ENCODE assay signal across 19 cellular contexts in genomic region chr3:193391902-193392301, GRCh38. TPM values are rescaled to one million over a fixed set of nuclear protein-coding genes. Genes with fewer than 3 reads are reported as not detected.
DNase-seq lines count a peak whose midpoint lies in the region; ATAC-seq, FAIRE-seq and TF ChIP-seq lines count a peak whose summit lies in the region.
"Had no signal": no experiment of that assay in that cellular context is flagged by ENCODE, and none has a peak within 500 bp of the region (broad histone marks: within the 10 kb centered on the region; RNA-seq: fewer than 3 reads in every experiment).

No MANE protein-coding gene starts in this region.

- no peak overlapping the region for H3K27ac Mint-ChIP-seq in GM23338
- H3K27ac Mint-ChIP-seq in progenitor cell of endocrine pancreas: no peak overlapping the region
- H3K27ac Mint-ChIP-seq: activated CD4-positive, alpha-beta T cell treated with anti-CD3 and anti-CD28 coated beads, Interleukin-2, amount 10 ng/mL, durations not matched to agents 7 days and 5 days; activated T-helper 1 cell treated with anti-CD3 and anti-CD28 coated beads, Interleukin-12 subunit alpha, Interleukin-12 subunit beta, Interleukin-2, Interleukin-4 antibody, amounts not matched to agents 30 ng/mL and 10 ng/mL and 1 ng/mL, durations not matched to agents 14 hours and 24 hours and 36 hours; CD14-positive monocyte had no signal

- DNase-seq in GM23338 (ENCODE audit: low spot score) (peak; percentile 46), NCI-H2171 treated with DMSO at 0.1 percent for 48 hours (lab: John Stamatoyannopoulos, UW) (peak; percentile 65), mammary epithelial cell (peak; percentile 19), neuronal stem cell (ENCODE audit: low spot score) (peak; percentile 26), NCI-H1048 (lab: John Stamatoyannopoulos, UW) (no peak), RCC 7860 (ENCODE audit: low spot score) (no peak), progenitor cell of endocrine pancreas (ENCODE audit: low spot score, unreplicated experiment) (no peak), esophagus squamous epithelium (lab: John Stamatoyannopoulos, UW) (no peak)
- DNase-seq: activated CD4-positive, alpha-beta T cell treated with anti-CD3 and anti-CD28 coated beads, Interleukin-2, amount 10 ng/mL, durations not matched to agents 7 days and 5 days; effector CD8-positive, alpha-beta T cell; left colon; RPMI8226 had no signal

- H3K27ac ChIP-seq in GM23338 (ENCODE audit: low read depth) (no peak overlapping the region), mammary epithelial cell (ENCODE audit: insufficient read depth, low read depth, low read length) (no peak overlapping the region), neuronal stem cell (replicated peaks; ENCODE audit: low read length) (no peak overlapping the region), esophagus squamous epithelium (peak overlapping the region in 1 of 4 donors; percentile 34)
- H3K27ac ChIP-seq: ascending aorta had no signal

- no peak overlapping the region for H3K14ac ChIP-seq in neuronal stem cell (ENCODE audit: low read length)

- H2AFZ ChIP-seq in GM23338 (peak overlapping the region; percentile 39; the same call in 1 of the 2 replicates), mammary epithelial cell (ENCODE audit: low read depth, low read length) (no peak overlapping the region), neuronal stem cell (ENCODE audit: low read length) (no peak overlapping the region)

- no peak overlapping the region for H2BK120ac ChIP-seq in neuronal stem cell (ENCODE audit: low read depth, low read length)

- H3K4me3 Mint-ChIP-seq in GM23338: no peak overlapping the region
- no peak overlapping the region for H3K4me3 Mint-ChIP-seq in progenitor cell of endocrine pancreas (ENCODE audit: low read depth)
- H3K4me3 Mint-ChIP-seq: activated CD4-positive, alpha-beta T cell treated with anti-CD3 and anti-CD28 coated beads, Interleukin-2, amount 10 ng/mL, durations not matched to agents 7 days and 5 days; activated T-helper 1 cell treated with anti-CD3 and anti-CD28 coated beads, Interleukin-12 subunit alpha, Interleukin-12 subunit beta, Interleukin-2, Interleukin-4 antibody, amounts not matched to agents 30 ng/mL and 10 ng/mL and 1 ng/mL, durations not matched to agents 14 hours and 24 hours and 36 hours; CD14-positive monocyte had no signal

- H3K27me3 Mint-ChIP-seq in GM23338 (ENCODE audit: insufficient read depth, low read depth, poor library complexity): peaks cover 3% of the 10 kb centered on the region
- no peaks in the 10 kb centered on the region for H3K27me3 Mint-ChIP-seq in progenitor cell of endocrine pancreas

- TF ChIP-seq CTCF in GM23338 (conservative IDR thresholded peaks at IDR 0.05; ENCODE audit: low read depth in 2 of 2): no peak
- TF ChIP-seq CTCF in mammary epithelial cell (conservative IDR thresholded peaks at IDR 0.05 in 1 of 2, IDR thresholded peaks at IDR 0.05 in 1 of 2; ENCODE audit: extremely low read depth in 1 of 2, insufficient read depth in 1 of 2, low read depth in 1 of 2, low read length in 2 of 2): no peak
- TF ChIP-seq CTCF in progenitor cell of endocrine pancreas (IDR thresholded peaks at IDR 0.05; ENCODE audit: unreplicated experiment): no peak
- no peak for TF ChIP-seq CTCF in esophagus squamous epithelium (IDR thresholded peaks at IDR 0.05)

- H3K79me2 ChIP-seq in GM23338 (replicated peaks; ENCODE audit: insufficient read depth) (no peaks in the 10 kb centered on the region), mammary epithelial cell (ENCODE audit: insufficient read depth, low read length) (no peaks in the 10 kb centered on the region)

- peak overlapping the region; percentile 86 for H3K18ac ChIP-seq in neuronal stem cell (ENCODE audit: low read length)

- no peak for ATAC-seq in GM23338
- ATAC-seq: K562, left colon had no signal

- H3K4me1 Mint-ChIP-seq in GM23338 (peaks cover 36% of the 10 kb centered on the region), progenitor cell of endocrine pancreas (ENCODE audit: low read depth) (peaks cover 4% of the 10 kb centered on the region)
- H3K4me1 Mint-ChIP-seq: activated CD4-positive, alpha-beta T cell treated with anti-CD3 and anti-CD28 coated beads, Interleukin-2, amount 10 ng/mL, durations not matched to agents 7 days and 5 days; CD14-positive monocyte had no signal

- dilution Hi-C loops in mammary epithelial cell (cut with HindIII; ENCODE audit: low sequenced_read_pairs): no loop called here

- H3K9me3 Mint-ChIP-seq in GM23338 (peaks cover 13% of the 10 kb centered on the region; the same call in 2 of the 3 replicates), progenitor cell of endocrine pancreas (ENCODE audit: low read depth) (no peaks in the 10 kb centered on the region)
- H3K9me3 Mint-ChIP-seq: activated CD4-positive, alpha-beta T cell treated with anti-CD3 and anti-CD28 coated beads, Interleukin-2, amount 10 ng/mL, durations not matched to agents 7 days and 5 days; activated T-helper 1 cell treated with anti-CD3 and anti-CD28 coated beads, Interleukin-12 subunit alpha, Interleukin-12 subunit beta, Interleukin-2, Interleukin-4 antibody, amounts not matched to agents 30 ng/mL and 10 ng/mL and 1 ng/mL, durations not matched to agents 14 hours and 24 hours and 36 hours had no signal

- H3K23ac ChIP-seq in neuronal stem cell (ENCODE audit: low read depth, low read length, poor library complexity): no peak overlapping the region

- H2BK15ac ChIP-seq in neuronal stem cell (ENCODE audit: low read length): no peak overlapping the region

- no peak overlapping the region for H4K8ac ChIP-seq in neuronal stem cell (ENCODE audit: low read depth, low read length)

- H3F3A ChIP-seq in GM23338 (replicated peaks; ENCODE audit: low read depth): no peaks in the 10 kb centered on the region

- in situ Hi-C loops in mammary epithelial cell (cut with MboI; ENCODE audit: low sequenced_read_pairs in 2 of 2): no loop called here

- H3K36me3 Mint-ChIP-seq in GM23338 (ENCODE audit: low read depth) (peaks cover 3% of the 10 kb centered on the region), progenitor cell of endocrine pancreas (ENCODE audit: insufficient read depth) (no peaks in the 10 kb centered on the region)
- H3K36me3 Mint-ChIP-seq: CD14-positive monocyte had no signal

- H4K91ac ChIP-seq in neuronal stem cell (ENCODE audit: low read depth, low read length, poor library complexity): no peak overlapping the region

- H2BK5ac ChIP-seq in neuronal stem cell (ENCODE audit: low read length): no peak overlapping the region

- no TSS peak for BruUV-seq in mammary epithelial cell (replicated peaks; lab: Mats Ljungman, UMichigan)

- no peak overlapping the region for H3K9ac ChIP-seq in mammary epithelial cell (ENCODE audit: insufficient read depth, low read length)
- no peak overlapping the region for H3K9ac ChIP-seq in neuronal stem cell (ENCODE audit: low read depth, low read length, poor library complexity)

- CTCF ChIA-PET in mammary epithelial cell (lab: Charles Lee; ENCODE audit: low non-redundant PET): no interaction called here

- no peak for FAIRE-seq in RCC 7860 (lab: Jason Lieb, UNC)
- FAIRE-seq: K562 had no signal

- H3K79me1 ChIP-seq in neuronal stem cell (ENCODE audit: low read depth, low read length): no peaks in the 10 kb centered on the region

- peak overlapping the region; percentile 43 for H2BK12ac ChIP-seq in neuronal stem cell (ENCODE audit: low read length)

- H4K20me1 ChIP-seq in GM23338 (replicated peaks; ENCODE audit: insufficient read depth) (no peaks in the 10 kb centered on the region), mammary epithelial cell (ENCODE audit: insufficient read depth, low read length) (no peaks in the 10 kb centered on the region)

- peaks cover 22% of the 10 kb centered on the region for H3K9me2 ChIP-seq in GM23338 (ENCODE audit: insufficient read depth)

- no peak overlapping the region for H3K4ac ChIP-seq in neuronal stem cell (ENCODE audit: low read length)

- 56% methylated on average over 2 of the region's 3 CpGs for WGBS in mammary epithelial cell (ENCODE audit: low coverage, missing lambda C conversion rate)
- WGBS in neuronal stem cell (ENCODE audit: extremely low coverage in 2 of 2, insufficient read length in 2 of 2, insufficient replicate concordance in 1 of 2), 2 donors: no CpG with 5 or more reads among the region's 3 CpGs
- WGBS in esophagus squamous epithelium, 2 donors: 0 to 9% methylated on average over 1 to 3 of the region's 3 CpGs

- H3K9me3 ChIP-seq in mammary epithelial cell (replicated peaks; ENCODE audit: insufficient read depth, low read length): no peaks in the 10 kb centered on the region
- H3K9me3 ChIP-seq in neuronal stem cell (replicated peaks in 1 of 2; ENCODE audit: control insufficient read depth in 2 of 2, insufficient read depth in 1 of 2, low read depth in 1 of 2, low read length in 2 of 2): no peaks in the 10 kb centered on the region
- H3K9me3 ChIP-seq in esophagus squamous epithelium: no peaks in the 10 kb centered on the region
- H3K9me3 ChIP-seq: ascending aorta had no signal

- no peak for TF ChIP-seq POLR2A in esophagus squamous epithelium (IDR thresholded peaks at IDR 0.05)

- peaks cover 29% of the 10 kb centered on the region for H3K4me1 ChIP-seq in GM23338 (ENCODE audit: insufficient read depth)
- H3K4me1 ChIP-seq in mammary epithelial cell (ENCODE audit: insufficient read depth, low read length): no peaks in the 10 kb centered on the region
- peaks cover 11 to 12% of the 10 kb centered on the region in 2 donors for H3K4me1 ChIP-seq in neuronal stem cell (ENCODE audit: control insufficient read depth in 2 of 2, insufficient read depth in 1 of 2, low read depth in 1 of 2, low read length in 2 of 2)
- H3K4me1 ChIP-seq in esophagus squamous epithelium: peaks cover 0 to 12% (median 5%) of the 10 kb centered on the region in 3 donors
- H3K4me1 ChIP-seq: ascending aorta had no signal

- intact Hi-C loops in mammary epithelial cell (cut with micrococcal nuclease): no loop called here
- intact Hi-C loops in esophagus squamous epithelium (cut with DNase I): no loop called here

- H3K4me2 ChIP-seq in GM23338: no peak overlapping the region
- no peak overlapping the region for H3K4me2 ChIP-seq in mammary epithelial cell (ENCODE audit: insufficient read depth, low read depth, low read length)
- no peak overlapping the region for H3K4me2 ChIP-seq in neuronal stem cell (ENCODE audit: insufficient read depth, low read length, poor library complexity, severe bottlenecking)

- no peak overlapping the region for H2AK5ac ChIP-seq in neuronal stem cell (ENCODE audit: low read depth, low read length)

- no peaks in the 10 kb centered on the region for H3K36me3 ChIP-seq in GM23338 (ENCODE audit: insufficient read depth)
- no peaks in the 10 kb centered on the region for H3K36me3 ChIP-seq in mammary epithelial cell (ENCODE audit: insufficient read depth, low read length)
- H3K36me3 ChIP-seq in neuronal stem cell (replicated peaks in 1 of 2; ENCODE audit: control insufficient read depth in 2 of 2, insufficient read depth in 2 of 2, low read length in 2 of 2): no peaks in the 10 kb centered on the region
- no peaks in the 10 kb centered on the region for H3K36me3 ChIP-seq in esophagus squamous epithelium
- H3K36me3 ChIP-seq: ascending aorta had no signal

- H3K27me3 ChIP-seq in GM23338 (ENCODE audit: insufficient read depth): no peaks in the 10 kb centered on the region
- H3K27me3 ChIP-seq in mammary epithelial cell (ENCODE audit: insufficient read depth, low read length): no peaks in the 10 kb centered on the region
- no peaks in the 10 kb centered on the region for H3K27me3 ChIP-seq in neuronal stem cell (ENCODE audit: control insufficient read depth in 3 of 3, insufficient read depth in 3 of 3, low read depth in 1 of 3, low read length in 3 of 3)
- H3K27me3 ChIP-seq in esophagus squamous epithelium: no peaks in the 10 kb centered on the region
- H3K27me3 ChIP-seq: ascending aorta had no signal

- H3K4me3 ChIP-seq in GM23338 (no peak overlapping the region), mammary epithelial cell (replicated peaks in 1 of 3; ENCODE audit: insufficient read depth in 1 of 3, low read depth in 2 of 3, low read length in 3 of 3) (no peak overlapping the region), neuronal stem cell (ENCODE audit: low read length in 2 of 2) (no peak overlapping the region), esophagus squamous epithelium (no peak overlapping the region)
- H3K4me3 ChIP-seq: ascending aorta, K562 had no signal

RNA-seq across cellular contexts. Expression of gene ATP13A5, which starts 13.3 kb away (rescaled TPM):
- total RNA-seq in GM23338 (2014; rRNA removed; shearing (Covaris generic)): not detected in 2 replicates
- not detected in 2 replicates for polyA plus RNA-seq in GM23338 (2016; fragmentation: Nextera tagmentation; extraction: Ambion mirVana)
- under 1 TPM in 1 of 2 donors, not detected in 1; 0.17 TPM for total RNA-seq in mammary epithelial cell
- polyA plus RNA-seq in mammary epithelial cell: not detected
- not detected for polyA minus RNA-seq in mammary epithelial cell
- 0.01 TPM for polyA plus RNA-seq in neuronal stem cell (2013, experiment 1 of 2)
- polyA plus RNA-seq in neuronal stem cell (2013, experiment 2 of 2): 0.01 TPM
- 0.07 and 0.29 TPM in 2 replicates for total RNA-seq in progenitor cell of endocrine pancreas
- under 1 TPM; 0.19 to 0.85 (median 0.48) TPM for total RNA-seq in esophagus squamous epithelium
- total RNA-seq: activated CD4-positive, alpha-beta T cell treated with anti-CD3 and anti-CD28 coated beads, Interleukin-2, amount 10 ng/mL, durations not matched to agents 7 days and 5 days; activated T-helper 1 cell treated with anti-CD3 and anti-CD28 coated beads, Interleukin-12 subunit alpha, Interleukin-12 subunit beta, Interleukin-2, Interleukin-4 antibody, amounts not matched to agents 30 ng/mL and 10 ng/mL and 1 ng/mL, durations not matched to agents 14 hours and 24 hours and 36 hours; ascending aorta; glomerular endothelial cell; K562; left colon; skeletal muscle tissue; subcutaneous adipose tissue had no signal
- polyA plus RNA-seq: CD14-positive monocyte, K562 had no signal

Comparison
In these comparisons a context has a peak if more than half of its experiments do, and no peak if none do; other contexts are left out.
1. DNase-seq: peak in GM23338 (single experiment), NCI-H2171 treated with DMSO at 0.1 percent for 48 hours (single experiment), mammary epithelial cell (single experiment) and neuronal stem cell (single experiment); none in NCI-H1048 (single experiment), RCC 7860 (single experiment), progenitor cell of endocrine pancreas (single experiment) and esophagus squamous epithelium (single experiment).